ENCODE assay signal across 8 cellular contexts in genomic region chr13:26255717-26256277, GRCh38. TPM values are rescaled to one million over a fixed set of nuclear protein-coding genes. Genes with fewer than 3 reads are reported as not detected.
DNase-seq lines count a peak whose midpoint lies in the region; ATAC-seq and TF ChIP-seq lines count a peak whose summit lies in the region.

No MANE protein-coding gene starts in this region.

- peaks cover 27% of the 10 kb centered on the region for H3K4me1 Mint-ChIP-seq in neural progenitor cell

- H3K4me1 ChIP-seq in neural progenitor cell, result peaks cover 40% of the 10 kb centered on the region

- peak overlapping the region; percentile 45 for H3K9ac ChIP-seq in neural progenitor cell

- peak; percentile 26 for TF ChIP-seq CTCF in neural progenitor cell (IDR thresholded peaks at IDR 0.05)

- no peaks in the 10 kb centered on the region for H3K9me3 ChIP-seq in neural progenitor cell (ENCODE audit: low read depth)

- H3K4me3 Mint-ChIP-seq in neural progenitor cell, result peak overlapping the region; percentile 98

- peaks cover 4% of the 10 kb centered on the region for H3K27me3 Mint-ChIP-seq in neural progenitor cell (ENCODE audit: insufficient read depth, low read depth)

- H2AFZ ChIP-seq in neural progenitor cell (replicated peaks), result no peak overlapping the region

- DNase-seq in SKM-1 treated with dmso at 0.1 percent for 144 hours (lab: John Stamatoyannopoulos, UW; ENCODE audit: unreplicated experiment) (peak; percentile 26), SKM-1 (lab: John Stamatoyannopoulos, UW; ENCODE audit: unreplicated experiment) (no peak), NCI-H146 treated with DMSO at 0.1 percent for 48 hours (lab: John Stamatoyannopoulos, UW; ENCODE audit: unreplicated experiment) (peak; percentile 27), cerebellar cortex (ENCODE audit: low spot score) (peak; percentile 17), neural progenitor cell (ENCODE audit: low spot score) (no peak), NCI-H2196 treated with DMSO at 0.1 percent for 48 hours (lab: John Stamatoyannopoulos, UW; ENCODE audit: unreplicated experiment) (no peak)
- no peak for DNase-seq in stimulated activated CD4-positive, alpha-beta T cell treated with anti-CD3 and anti-CD28 coated beads, Interleukin-4, amount 100 ng/mL, for 24 hours

- H3K9me3 Mint-ChIP-seq in neural progenitor cell, result no peaks in the 10 kb centered on the region

- no peak overlapping the region for H3K27ac ChIP-seq in neural progenitor cell

- peak overlapping the region; percentile 81 for H3K4me3 ChIP-seq in neural progenitor cell

- ATAC-seq in HG02763 (IDR thresholded peaks at IDR 0.05; ENCODE audit: unreplicated experiment), result no peak

- peaks cover 3% of the 10 kb centered on the region for H3K27me3 ChIP-seq in neural progenitor cell

- peaks cover 64% of the 10 kb centered on the region for H3K79me2 ChIP-seq in neural progenitor cell (ENCODE audit: low read depth)

- no peak overlapping the region for H3K27ac Mint-ChIP-seq in neural progenitor cell

- no peaks in the 10 kb centered on the region for H3K36me3 Mint-ChIP-seq in neural progenitor cell

- H3K36me3 ChIP-seq in neural progenitor cell, result no peaks in the 10 kb centered on the region

- peak overlapping the region; percentile 94 for H3K4me2 ChIP-seq in neural progenitor cell

- peaks cover 63% of the 10 kb centered on the region for H4K20me1 ChIP-seq in neural progenitor cell (ENCODE audit: low read depth)

- H3F3A ChIP-seq in neural progenitor cell (ENCODE audit: low read depth), result peaks cover 11% of the 10 kb centered on the region

RNA-seq across cellular contexts. Expression of gene CDK8, which starts 1.9 kb away (rescaled TPM):
- 51.5 and 69.3 TPM in 2 replicates for total RNA-seq in neural progenitor cell (ENCODE audit: low replicate concordance)

RNA-seq across cellular contexts. Expression of gene RNF6, which starts 33.7 kb away (rescaled TPM):
- 17.3 and 25.3 TPM in 2 replicates for total RNA-seq in neural progenitor cell (ENCODE audit: low replicate concordance)

Comparison
In these comparisons a context has a peak if more than half of its experiments do, and no peak if none do; other contexts are left out.
1. DNase-seq: peak in SKM-1 treated with dmso at 0.1 percent for 144 hours (single experiment), NCI-H146 treated with DMSO at 0.1 percent for 48 hours (single experiment) and cerebellar cortex (single experiment); none in SKM-1 (single experiment), neural progenitor cell (single experiment), stimulated activated CD4-positive, alpha-beta T cell treated with anti-CD3 and anti-CD28 coated beads, Interleukin-4, amount 100 ng/mL, for 24 hours (single experiment) and NCI-H2196 treated with DMSO at 0.1 percent for 48 hours (single experiment).